20 cellular contexts compared by ENCODE assay signal in the genomic region with DNA sequence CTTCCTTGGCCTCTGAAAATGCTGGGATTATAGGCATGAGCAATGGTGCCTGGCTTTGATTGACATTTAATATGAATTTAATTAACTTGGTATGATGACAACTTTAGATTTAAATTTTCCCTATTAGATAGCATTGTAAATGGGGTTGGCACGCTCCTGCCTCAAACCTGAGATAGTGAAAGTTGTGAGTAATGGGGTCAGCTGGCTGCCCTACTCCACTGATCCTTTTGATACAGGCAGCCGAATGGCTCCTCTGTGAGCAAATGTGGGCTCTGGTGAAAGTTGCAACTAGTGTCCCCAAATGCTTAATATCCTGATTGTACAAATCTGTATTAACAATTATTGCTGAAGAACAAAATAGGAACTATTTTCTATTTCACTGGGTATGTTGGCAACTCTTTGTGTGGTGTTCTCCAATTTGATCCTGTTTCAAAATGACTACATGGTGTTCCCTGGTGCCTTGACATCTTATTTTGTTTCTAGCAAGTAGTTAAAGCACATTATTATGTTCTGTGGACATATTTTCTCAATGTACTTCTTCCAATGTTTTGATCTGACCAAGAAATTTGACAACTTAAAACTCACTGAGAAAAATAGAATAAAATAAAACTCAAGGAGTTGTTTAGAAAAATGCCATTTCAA.
"Had no signal": no experiment of that assay in that cellular context is flagged by ENCODE, and none has a peak within 500 bp of the region (broad histone marks: within the 10 kb centered on the region; RNA-seq: fewer than 3 reads in every experiment).

No MANE protein-coding gene starts in this region.

- H3K4me1 Mint-ChIP-seq: naive thymus-derived CD8-positive, alpha-beta T cell; nephron progenitor cell; stimulated activated naive B cell treated with anti-CD40 and anti-IgM and Interleukin-4, amounts not matched to agents 10 μg/mL and 1 μg/mL and 100 μg/mL, for 72 hours had no signal

- H3K27ac Mint-ChIP-seq: naive thymus-derived CD8-positive, alpha-beta T cell; nephron progenitor cell; stimulated activated naive B cell treated with anti-CD40 and anti-IgM and Interleukin-4, amounts not matched to agents 10 μg/mL and 1 μg/mL and 100 μg/mL, for 72 hours; stimulated activated naive CD8-positive, alpha-beta T cell treated with anti-CD3 and anti-CD28 coated beads, Interleukin-15, Interleukin-2, amounts not matched to agents 100 ng/mL and 50 ng/mL, for 24 hours had no signal

- H3K4me3 Mint-ChIP-seq: naive thymus-derived CD8-positive, alpha-beta T cell; nephron progenitor cell; stimulated activated naive B cell treated with anti-CD40 and anti-IgM and Interleukin-4, amounts not matched to agents 10 μg/mL and 1 μg/mL and 100 μg/mL, for 72 hours; stimulated activated naive CD8-positive, alpha-beta T cell treated with anti-CD3 and anti-CD28 coated beads, Interleukin-15, Interleukin-2, amounts not matched to agents 100 ng/mL and 50 ng/mL, for 24 hours had no signal

- H3K36me3 Mint-ChIP-seq: naive thymus-derived CD8-positive, alpha-beta T cell; stimulated activated naive B cell treated with anti-CD40 and anti-IgM and Interleukin-4, amounts not matched to agents 10 μg/mL and 1 μg/mL and 100 μg/mL, for 72 hours had no signal

- H3K4me1 ChIP-seq: lower lobe of right lung, psoas muscle, thyroid gland, upper lobe of left lung had no signal

- H3K27ac ChIP-seq: dorsolateral prefrontal cortex, lower lobe of right lung, ovary, psoas muscle, thyroid gland, upper lobe of left lung had no signal

- DNase-seq: dorsolateral prefrontal cortex; effector CD4-positive, alpha-beta T cell; head of caudate nucleus; left ventricle myocardium superior; lower lobe of right lung; naive thymus-derived CD8-positive, alpha-beta T cell; nephron progenitor cell; nucleus accumbens; ovary; posterior cingulate gyrus; psoas muscle; right cardiac atrium; small intestine; stimulated activated CD4-positive, alpha-beta T cell treated with anti-CD3 and anti-CD28 coated beads, Interleukin-15, amount 100 ng/mL, for 24 hours; stimulated activated CD4-positive, alpha-beta T cell treated with anti-CD3 and anti-CD28 coated beads, Interleukin-2, amount 100 ng/mL, for 48 hours; stimulated activated naive B cell treated with anti-CD40 and anti-IgM and Interleukin-4, amounts not matched to agents 10 μg/mL and 1 μg/mL and 100 μg/mL, for 72 hours; thyroid gland; upper lobe of left lung had no signal

- H3K27me3 Mint-ChIP-seq: stimulated activated naive B cell treated with anti-CD40 and anti-IgM and Interleukin-4, amounts not matched to agents 10 μg/mL and 1 μg/mL and 100 μg/mL, for 72 hours had no signal

- H3K27me3 ChIP-seq: dorsolateral prefrontal cortex, ovary, thyroid gland, upper lobe of left lung had no signal

- H3K9me3 ChIP-seq: lower lobe of right lung, ovary, psoas muscle, thyroid gland, upper lobe of left lung had no signal

- ATAC-seq: esophagus mucosa; left ventricle myocardium superior; lower lobe of right lung; naive thymus-derived CD8-positive, alpha-beta T cell; psoas muscle; right cardiac atrium; stimulated activated naive B cell treated with anti-CD40 and anti-IgM and Interleukin-4, amounts not matched to agents 10 μg/mL and 1 μg/mL and 100 μg/mL, for 72 hours had no signal

- H3K4me3 ChIP-seq: dorsolateral prefrontal cortex, lower lobe of right lung, ovary, psoas muscle, thyroid gland, upper lobe of left lung had no signal

- H3K36me3 ChIP-seq: lower lobe of right lung, ovary, thyroid gland, upper lobe of left lung had no signal

- H3K9me3 Mint-ChIP-seq: naive thymus-derived CD8-positive, alpha-beta T cell; nephron progenitor cell; stimulated activated naive B cell treated with anti-CD40 and anti-IgM and Interleukin-4, amounts not matched to agents 10 μg/mL and 1 μg/mL and 100 μg/mL, for 72 hours; stimulated activated naive CD8-positive, alpha-beta T cell treated with anti-CD3 and anti-CD28 coated beads, Interleukin-15, Interleukin-2, amounts not matched to agents 100 ng/mL and 50 ng/mL, for 24 hours had no signal
